8 cellular contexts compared by ENCODE assay signal in genomic region chr4:107824367-107825071, GRCh38. TPM values are rescaled to one million over a fixed set of nuclear protein-coding genes. Genes with fewer than 3 reads are reported as not detected.
DNase-seq lines count a peak whose midpoint lies in the region; ATAC-seq and TF ChIP-seq lines count a peak whose summit lies in the region.

TSS of gene SGMS2 (plus strand) at chr4:107824932. CDS start at chr4:107895554, 70,622 bp downstream.

- H3K4me1 ChIP-seq in Loucy (ENCODE audit: insufficient read depth, low read length, poor library complexity, severe bottlenecking) = no peaks in the 10 kb centered on the region

- H3K36me3 ChIP-seq in H7 (replicated peaks; ENCODE audit: control insufficient read depth, insufficient read depth, low read length) = no peaks in the 10 kb centered on the region
- no peaks in the 10 kb centered on the region for H3K36me3 ChIP-seq in Loucy (ENCODE audit: insufficient read depth, low read length)

- H3K79me2 ChIP-seq in Loucy (ENCODE audit: insufficient read depth, low read length) = no peaks in the 10 kb centered on the region

- no peak within 1 kb of the TSS for H3K9ac ChIP-seq in Loucy (ENCODE audit: low read depth, low read length, poor library complexity, severe bottlenecking)

- 0 to 1% methylated on average over 22 to 31 of the region's 64 CpGs for WGBS in lower leg skin, 2 donors

- H3K4me3 ChIP-seq in H7 (ENCODE audit: insufficient read depth, low read depth, low read length) (peak within 1 kb of the TSS; percentile 57), Loucy (ENCODE audit: low read length, poor library complexity, severe bottlenecking) (peak within 1 kb of the TSS; percentile 61), lower leg skin (ENCODE audit: low read depth, poor library complexity, severe bottlenecking) (peak within 1 kb of the TSS; percentile 74)

- TF ChIP-seq POLR2A in lower leg skin (IDR thresholded peaks at IDR 0.05) = no peak

- peak within 1 kb of the TSS; percentile 62; the same call in 1 of the 2 replicates for H2AFZ ChIP-seq in Loucy (ENCODE audit: low read length)

- no peaks in the 10 kb centered on the region for H3K9me2 ChIP-seq in Loucy (replicated peaks; ENCODE audit: low read depth, low read length)

- no peaks in the 10 kb centered on the region for H3K9me3 ChIP-seq in Loucy (ENCODE audit: insufficient read depth, low read depth, low read length)

- intact Hi-C loops in lower leg skin (cut with DNase I; ENCODE audit: low total_unique reads) = loop anchor here (1.0 kb wide), 1 partner anchor 22 kb away; no protein-coding TSS in a partner anchor

- peak within 1 kb of the TSS; percentile 55 for H3K4me2 ChIP-seq in Loucy (ENCODE audit: low read depth, low read length, poor library complexity, severe bottlenecking)

- DNase-seq in GM10266 (ENCODE audit: extremely low spot score) = peak; percentile 48
- DNase-seq in H7 = peak; percentile 76
- DNase-seq in activated CD4-positive, alpha-beta T cell treated with anti-CD3 and anti-CD28 coated beads, Interleukin-2, amount 50 U/mL, for 24 hours (ENCODE audit: low read depth in 1 of 2, low spot score in 1 of 2) = peak; percentile 21 to 45
- peak; percentile 78 for DNase-seq in ecto neural progenitor cell (ENCODE audit: low spot score)
- DNase-seq in lower leg skin (ENCODE audit: low spot score in 2 of 2) = peak; percentile 87 to 98
- peak; percentile 70 for DNase-seq in stimulated activated CD4-positive, alpha-beta T cell treated with anti-CD3 and anti-CD28 coated beads, Interleukin-2, amount 100 ng/mL, for 4 hours (ENCODE audit: low read depth)

- no peak for ATAC-seq in GM21737 (IDR thresholded peaks at IDR 0.05; ENCODE audit: unreplicated experiment)

- H3K27me3 ChIP-seq in H7 (ENCODE audit: control insufficient read depth, insufficient read depth, low read length) (peaks cover 80% of the 10 kb centered on the region), Loucy (ENCODE audit: insufficient read depth, low read length, poor library complexity, severe bottlenecking) (no peaks in the 10 kb centered on the region)

- TF ChIP-seq CTCF in GM10266 (IDR thresholded peaks at IDR 0.05; ENCODE audit: control insufficient read depth, insufficient read depth, low read depth, missing control alignments) = no peak
- TF ChIP-seq CTCF in Loucy (conservative IDR thresholded peaks at IDR 0.05; ENCODE audit: low read length) = no peak
- TF ChIP-seq CTCF in lower leg skin (IDR thresholded peaks at IDR 0.05) = no peak

- H4K20me1 ChIP-seq in Loucy (ENCODE audit: insufficient read depth, low read length, poor library complexity, severe bottlenecking) = no peaks in the 10 kb centered on the region

- H3F3A ChIP-seq in Loucy (ENCODE audit: low read depth) = no peaks in the 10 kb centered on the region

RNA-seq across cellular contexts. Expression of gene SGMS2, which starts in this region (rescaled TPM):
- 0.17 and 0.37 TPM in 2 replicates for total RNA-seq in H7 (2014; rRNA removed; shearing (Covaris generic))
- 10 to 100 TPM; 38.7 to 81.5 (median 55.9) TPM for total RNA-seq in lower leg skin

Comparison
In these comparisons a context has a peak if more than half of its experiments do, and no peak if none do; other contexts are left out.
1. RNA of gene SGMS2 (total RNA-seq): 38.7 to 81.5 TPM in lower leg skin; 0.17 to 0.37 TPM in H7; every median in the first group is over 10 times any median in the second.
2. Peak in DNase-seq and H3K4me3 ChIP-seq in H7; RNA of the gene not detected or under 1 TPM.
3. DNase-seq: peak in every context shown above with its lines; median percentile 92 in lower leg skin; 78 in ecto neural progenitor cell; 76 in H7; 70 in stimulated activated CD4-positive, alpha-beta T cell treated with anti-CD3 and anti-CD28 coated beads, Interleukin-2, amount 100 ng/mL, for 4 hours; 48 in GM10266; 33 in activated CD4-positive, alpha-beta T cell treated with anti-CD3 and anti-CD28 coated beads, Interleukin-2, amount 50 U/mL, for 24 hours.
4. Peak in every context shown above with its lines, with median percentiles within 50 percentile points of each other: H3K4me3 ChIP-seq.